ENCODE assay signal across 8 cellular contexts in genomic region chr5:65624025-65624569, GRCh38. TPM values are rescaled to one million over a fixed set of nuclear protein-coding genes. Genes with fewer than 3 reads are reported as not detected.
DNase-seq lines count a peak whose midpoint lies in the region; ATAC-seq and TF ChIP-seq lines count a peak whose summit lies in the region.

TRIM23 (minus strand) TSS chr5:65624333; CDS start chr5:65624274, 59 bp downstream.

- DNase-seq in EL (peak; percentile 93), H4 (ENCODE audit: low spot score) (peak; percentile 90), LNCaP clone FGC (ENCODE audit: low read depth) (peak; percentile 82), RPMI8226 (peak; percentile 98), fibroblast of pulmonary artery (ENCODE audit: low read depth) (peak; percentile 95), nephron progenitor cell (peak; percentile 88)

- no peaks in the 10 kb centered on the region for H3K27me3 Mint-ChIP-seq in activated T-helper 17 cell treated with anti-CD3 and anti-CD28 coated beads, Interleukin-2, amount 50 U/mL, for 72 hours
- H3K27me3 Mint-ChIP-seq in nephron progenitor cell (ENCODE audit: low read depth, poor library complexity), result no peaks in the 10 kb centered on the region
- no peaks in the 10 kb centered on the region for H3K27me3 Mint-ChIP-seq in stimulated activated naive CD8-positive, alpha-beta T cell treated with anti-CD3 and anti-CD28 coated beads, Interleukin-15, Interleukin-2, amounts not matched to agents 100 ng/mL and 50 ng/mL, for 24 hours

- peak within 1 kb of the TSS; percentile 99 for H3K4me3 Mint-ChIP-seq in activated T-helper 17 cell treated with anti-CD3 and anti-CD28 coated beads, Interleukin-2, amount 50 U/mL, for 72 hours
- H3K4me3 Mint-ChIP-seq in nephron progenitor cell, result peak within 1 kb of the TSS; percentile 98
- peak within 1 kb of the TSS; percentile 94 for H3K4me3 Mint-ChIP-seq in stimulated activated naive CD8-positive, alpha-beta T cell treated with anti-CD3 and anti-CD28 coated beads, Interleukin-15, Interleukin-2, amounts not matched to agents 100 ng/mL and 50 ng/mL, for 24 hours

- peak within 1 kb of the TSS; percentile 92 for H3K4me3 ChIP-seq in LNCaP clone FGC (ENCODE audit: low read depth, low read length)
- peak within 1 kb of the TSS; percentile 84 for H3K4me3 ChIP-seq in fibroblast of pulmonary artery (replicated peaks; ENCODE audit: low read depth, low read length)

- no peaks in the 10 kb centered on the region for H3K9me3 Mint-ChIP-seq in activated T-helper 17 cell treated with anti-CD3 and anti-CD28 coated beads, Interleukin-2, amount 50 U/mL, for 72 hours
- no peaks in the 10 kb centered on the region for H3K9me3 Mint-ChIP-seq in nephron progenitor cell
- no peaks in the 10 kb centered on the region for H3K9me3 Mint-ChIP-seq in stimulated activated naive CD8-positive, alpha-beta T cell treated with anti-CD3 and anti-CD28 coated beads, Interleukin-15, Interleukin-2, amounts not matched to agents 100 ng/mL and 50 ng/mL, for 24 hours

- peaks cover 4% of the 10 kb centered on the region for H3K4me1 Mint-ChIP-seq in activated T-helper 17 cell treated with anti-CD3 and anti-CD28 coated beads, Interleukin-2, amount 50 U/mL, for 72 hours
- peaks cover 33% of the 10 kb centered on the region for H3K4me1 Mint-ChIP-seq in nephron progenitor cell
- H3K4me1 Mint-ChIP-seq in stimulated activated naive CD8-positive, alpha-beta T cell treated with anti-CD3 and anti-CD28 coated beads, Interleukin-15, Interleukin-2, amounts not matched to agents 100 ng/mL and 50 ng/mL, for 24 hours (ENCODE audit: low read depth), result peaks cover 49% of the 10 kb centered on the region

- H3K27ac Mint-ChIP-seq in activated T-helper 17 cell treated with anti-CD3 and anti-CD28 coated beads, Interleukin-2, amount 50 U/mL, for 72 hours, result peak within 1 kb of the TSS; percentile 97
- peak within 1 kb of the TSS; percentile 99 for H3K27ac Mint-ChIP-seq in nephron progenitor cell
- H3K27ac Mint-ChIP-seq in stimulated activated naive CD8-positive, alpha-beta T cell treated with anti-CD3 and anti-CD28 coated beads, Interleukin-15, Interleukin-2, amounts not matched to agents 100 ng/mL and 50 ng/mL, for 24 hours, result peak within 1 kb of the TSS; percentile 97

- TF ChIP-seq CTCF in LNCaP clone FGC (IDR thresholded peaks at IDR 0.05; ENCODE audit: control insufficient read depth, extremely low read depth, insufficient read depth), result no peak
- no peak for TF ChIP-seq CTCF in fibroblast of pulmonary artery (IDR thresholded peaks at IDR 0.05; ENCODE audit: low read length, missing control alignments)
- TF ChIP-seq CTCF in nephron progenitor cell (IDR thresholded peaks at IDR 0.05), result no peak

- peaks cover 13% of the 10 kb centered on the region for H3K36me3 Mint-ChIP-seq in activated T-helper 17 cell treated with anti-CD3 and anti-CD28 coated beads, Interleukin-2, amount 50 U/mL, for 72 hours (ENCODE audit: low read depth)
- peaks cover 10% of the 10 kb centered on the region for H3K36me3 Mint-ChIP-seq in nephron progenitor cell (ENCODE audit: low read depth)
- peaks cover 15% of the 10 kb centered on the region for H3K36me3 Mint-ChIP-seq in stimulated activated naive CD8-positive, alpha-beta T cell treated with anti-CD3 and anti-CD28 coated beads, Interleukin-15, Interleukin-2, amounts not matched to agents 100 ng/mL and 50 ng/mL, for 24 hours (ENCODE audit: low read depth)

- peak; percentile 98 for ATAC-seq in activated T-helper 17 cell treated with anti-CD3 and anti-CD28 coated beads, Interleukin-2, amount 50 U/mL, for 72 hours (replicated peaks)

RNA-seq across cellular contexts. Expression of gene TRIM23, which starts in this region (rescaled TPM):
- 6.7 and 10.8 TPM in 2 replicates for total RNA-seq in H4 (2014; rRNA removed; shearing (Covaris generic))
- 1 to 10 TPM; 7.0 to 8.0 TPM for total RNA-seq in activated T-helper 17 cell treated with anti-CD3 and anti-CD28 coated beads, Interleukin-2, amount 50 U/mL, for 72 hours

Comparison
In these comparisons a context has a peak if more than half of its experiments do, and no peak if none do; other contexts are left out.
1. Peak in every context shown above with its lines: DNase-seq, ATAC-seq and H3K4me3 ChIP-seq.